Comparison of ENCODE assay signal across 8 cellular contexts in genomic region chr3:197428117-197428761, GRCh38.
DNase-seq lines count a peak whose midpoint lies in the region; ATAC-seq and TF ChIP-seq lines count a peak whose summit lies in the region.

No MANE protein-coding gene starts in this region.

- peak overlapping the region; percentile 90 for H3K27ac Mint-ChIP-seq in T-helper 2 cell treated with Interferon-gamma antibody and Interleukin-4, amounts not matched to agents 5 μg/mL and 100 μg/mL, for 36 hours

- no peak overlapping the region for H4K91ac ChIP-seq in neuronal stem cell (ENCODE audit: low read depth, low read length, poor library complexity)

- no peak for TF ChIP-seq CTCF in DND-41 (IDR thresholded peaks at IDR 0.05; ENCODE audit: borderline replicate concordance, extremely low read depth, low read length, poor library complexity, severe bottlenecking)
- no peak for TF ChIP-seq CTCF in colonic mucosa (IDR thresholded peaks at IDR 0.05)

- no peak overlapping the region for H2AFZ ChIP-seq in DND-41 (ENCODE audit: low read depth, low read length)
- peak overlapping the region; percentile 18 for H2AFZ ChIP-seq in neuronal stem cell (ENCODE audit: low read length)

- no peak overlapping the region for H3K9ac ChIP-seq in DND-41 (ENCODE audit: low read depth, low read length)
- H3K9ac ChIP-seq in colonic mucosa (ENCODE audit: low read depth in 2 of 2, low read length in 2 of 2): no peak overlapping the region
- no peak overlapping the region for H3K9ac ChIP-seq in neuronal stem cell (ENCODE audit: low read depth, low read length, poor library complexity)

- no peaks in the 10 kb centered on the region for H3K9me3 Mint-ChIP-seq in T-helper 2 cell treated with Interferon-gamma antibody and Interleukin-4, amounts not matched to agents 5 μg/mL and 100 μg/mL, for 36 hours

- no peak overlapping the region for H2BK15ac ChIP-seq in neuronal stem cell (ENCODE audit: low read length)

- H4K8ac ChIP-seq in neuronal stem cell (ENCODE audit: low read depth, low read length): no peak overlapping the region

- H3K36me3 ChIP-seq in DND-41 (ENCODE audit: insufficient read depth, low read length) (no peaks in the 10 kb centered on the region), colonic mucosa (no peaks in the 10 kb centered on the region), neuronal stem cell (replicated peaks in 1 of 2; ENCODE audit: control insufficient read depth in 2 of 2, insufficient read depth in 2 of 2, low read length in 2 of 2) (no peaks in the 10 kb centered on the region)

- peak overlapping the region; percentile 80 for H3K4me3 Mint-ChIP-seq in T-helper 2 cell treated with Interferon-gamma antibody and Interleukin-4, amounts not matched to agents 5 μg/mL and 100 μg/mL, for 36 hours

- H2AK5ac ChIP-seq in neuronal stem cell (ENCODE audit: low read depth, low read length): no peak overlapping the region

- H3K4me1 ChIP-seq in DND-41 (ENCODE audit: insufficient read depth, low read length) (peaks cover 2% of the 10 kb centered on the region; the same call in 1 of the 2 replicates), colonic mucosa (peaks cover 5% of the 10 kb centered on the region), neuronal stem cell (ENCODE audit: control insufficient read depth in 2 of 2, insufficient read depth in 1 of 2, low read depth in 1 of 2, low read length in 2 of 2) (peaks cover 2 to 14% of the 10 kb centered on the region in 2 donors)

- H3K9me3 ChIP-seq in DND-41 (ENCODE audit: insufficient read depth, low read length, severe bottlenecking): no peaks in the 10 kb centered on the region
- H3K9me3 ChIP-seq in colonic mucosa: no peaks in the 10 kb centered on the region
- no peaks in the 10 kb centered on the region for H3K9me3 ChIP-seq in neuronal stem cell (replicated peaks in 1 of 2; ENCODE audit: control insufficient read depth in 2 of 2, insufficient read depth in 1 of 2, low read depth in 1 of 2, low read length in 2 of 2)

- no peaks in the 10 kb centered on the region for H3K79me2 ChIP-seq in DND-41 (ENCODE audit: insufficient read depth, low read length)

- H2BK12ac ChIP-seq in neuronal stem cell (ENCODE audit: low read length): no peak overlapping the region

- H3K79me1 ChIP-seq in neuronal stem cell (ENCODE audit: low read depth, low read length): no peaks in the 10 kb centered on the region

- no peak overlapping the region for H3K4ac ChIP-seq in neuronal stem cell (ENCODE audit: low read length)

- H3K14ac ChIP-seq in neuronal stem cell (ENCODE audit: low read length): no peak overlapping the region

- no peak overlapping the region for H3K4me3 ChIP-seq in DND-41 (ENCODE audit: low read depth in 1 of 2, low read length in 2 of 2)
- H3K4me3 ChIP-seq in colonic mucosa: no peak overlapping the region
- H3K4me3 ChIP-seq in neuronal stem cell (ENCODE audit: low read length in 2 of 2): no peak overlapping the region

- ATAC-seq in DND-41 (ENCODE audit: insufficient read depth, low read depth) (peak; percentile 96), HG03045 (IDR thresholded peaks at IDR 0.05; ENCODE audit: unreplicated experiment) (no peak), GM19455 (IDR thresholded peaks at IDR 0.05; ENCODE audit: unreplicated experiment) (no peak), GM21825 (IDR thresholded peaks at IDR 0.05; ENCODE audit: unreplicated experiment) (no peak)

- peaks cover 5% of the 10 kb centered on the region for H3K27me3 Mint-ChIP-seq in T-helper 2 cell treated with Interferon-gamma antibody and Interleukin-4, amounts not matched to agents 5 μg/mL and 100 μg/mL, for 36 hours (ENCODE audit: low read depth)

- no peak overlapping the region for H3K4me2 ChIP-seq in DND-41 (ENCODE audit: insufficient read depth, low read length)
- no peak overlapping the region for H3K4me2 ChIP-seq in neuronal stem cell (ENCODE audit: insufficient read depth, low read length, poor library complexity, severe bottlenecking)

- H4K20me1 ChIP-seq in DND-41 (ENCODE audit: insufficient read depth, low read length): no peaks in the 10 kb centered on the region

- WGBS in neuronal stem cell (ENCODE audit: extremely low coverage in 2 of 2, insufficient read length in 2 of 2, insufficient replicate concordance in 1 of 2), 2 donors: no CpG with 5 or more reads among the region's 10 CpGs

- no peak overlapping the region for H3K23ac ChIP-seq in neuronal stem cell (ENCODE audit: low read depth, low read length, poor library complexity)

- H3K36me3 Mint-ChIP-seq in T-helper 2 cell treated with Interferon-gamma antibody and Interleukin-4, amounts not matched to agents 5 μg/mL and 100 μg/mL, for 36 hours (ENCODE audit: low read depth): no peaks in the 10 kb centered on the region

- no peak overlapping the region for H3K18ac ChIP-seq in neuronal stem cell (ENCODE audit: low read length)

- H3K4me1 Mint-ChIP-seq in T-helper 2 cell treated with Interferon-gamma antibody and Interleukin-4, amounts not matched to agents 5 μg/mL and 100 μg/mL, for 36 hours (ENCODE audit: low read depth): peaks cover 38% of the 10 kb centered on the region

- no peak overlapping the region for H3K27ac ChIP-seq in DND-41 (ENCODE audit: low read length)
- H3K27ac ChIP-seq in colonic mucosa: peak overlapping the region; percentile 2
- no peak overlapping the region for H3K27ac ChIP-seq in neuronal stem cell (replicated peaks; ENCODE audit: low read length)

- intact Hi-C loops in colonic mucosa (cut with DNase I): no loop called here

- peaks cover 44% of the 10 kb centered on the region for H3K27me3 ChIP-seq in DND-41 (ENCODE audit: insufficient read depth, low read length, poor library complexity)
- peaks cover 6% of the 10 kb centered on the region for H3K27me3 ChIP-seq in colonic mucosa
- H3K27me3 ChIP-seq in neuronal stem cell (ENCODE audit: control insufficient read depth in 3 of 3, insufficient read depth in 3 of 3, low read depth in 1 of 3, low read length in 3 of 3): peaks cover 0 to 24% (median 0%) of the 10 kb centered on the region in 3 experiments

- DNase-seq in DND-41 (peak; percentile 49), colonic mucosa (peak; percentile 85), neuronal stem cell (ENCODE audit: low spot score) (no peak), amygdala (lab: John Stamatoyannopoulos, UW) (no peak)
- peak; percentile 66 for DNase-seq in T-helper 2 cell treated with Interferon-gamma antibody and Interleukin-4, amounts not matched to agents 5 μg/mL and 100 μg/mL, for 36 hours (ENCODE audit: low spot score)

- no peak overlapping the region for H2BK120ac ChIP-seq in neuronal stem cell (ENCODE audit: low read depth, low read length)

- no peak overlapping the region for H2BK5ac ChIP-seq in neuronal stem cell (ENCODE audit: low read length)

Comparison
In these comparisons a context has a peak if more than half of its experiments do, and no peak if none do; other contexts are left out.
1. DNase-seq: peak in DND-41 (single experiment), T-helper 2 cell treated with Interferon-gamma antibody and Interleukin-4, amounts not matched to agents 5 μg/mL and 100 μg/mL, for 36 hours (single experiment) and colonic mucosa (single experiment); none in neuronal stem cell (single experiment) and amygdala (0 of 56).